1 cellular context compared by ENCODE assay signal in genomic region chr2:160061533-160062282, GRCh38.
TF ChIP-seq lines count a peak whose summit lies in the region.

No MANE protein-coding gene starts in this region.

TF ChIP-seq in GM23338, 12 proteins besides CTCF, POLR2A, EP300 and RAD21 (continued from another document):
- TF ChIP-seq, protein P1, sequence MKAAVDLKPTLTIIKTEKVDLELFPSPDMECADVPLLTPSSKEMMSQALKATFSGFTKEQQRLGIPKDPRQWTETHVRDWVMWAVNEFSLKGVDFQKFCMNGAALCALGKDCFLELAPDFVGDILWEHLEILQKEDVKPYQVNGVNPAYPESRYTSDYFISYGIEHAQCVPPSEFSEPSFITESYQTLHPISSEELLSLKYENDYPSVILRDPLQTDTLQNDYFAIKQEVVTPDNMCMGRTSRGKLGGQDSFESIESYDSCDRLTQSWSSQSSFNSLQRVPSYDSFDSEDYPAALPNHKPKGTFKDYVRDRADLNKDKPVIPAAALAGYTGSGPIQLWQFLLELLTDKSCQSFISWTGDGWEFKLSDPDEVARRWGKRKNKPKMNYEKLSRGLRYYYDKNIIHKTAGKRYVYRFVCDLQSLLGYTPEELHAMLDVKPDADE (IDR thresholded peaks at IDR 0.05), result no peak
- TF ChIP-seq POLR2AphosphoS5 (IDR thresholded peaks at IDR 0.05; ENCODE audit: low read depth), result no peak
- no peak for TF ChIP-seq NANOG (IDR thresholded peaks at IDR 0.05; ENCODE audit: borderline replicate concordance)
- no peak for TF ChIP-seq JUNB (IDR thresholded peaks at IDR 0.05; ENCODE audit: unreplicated experiment)
- no peak for TF ChIP-seq STAT1 (IDR thresholded peaks at IDR 0.05; ENCODE audit: unreplicated experiment)
